ENCODE assay signal across 2 cellular contexts in genomic region chr5:88873447-88873846, GRCh38.
TF ChIP-seq lines count a peak whose summit lies in the region.

No MANE protein-coding gene starts in this region.

TF ChIP-seq in GM23338, 12 proteins besides CTCF, POLR2A, EP300 and RAD21 (continued from another document):
- TF ChIP-seq REST (IDR thresholded peaks at IDR 0.05; ENCODE audit: unreplicated experiment) (no peak), EZH2phosphoT487 (IDR thresholded peaks at IDR 0.05; ENCODE audit: unreplicated experiment) (no peak), EZH2 (IDR thresholded peaks at IDR 0.05; ENCODE audit: low read depth, unreplicated experiment) (no peak), CREB1 (CRISPR knock-in tag; IDR thresholded peaks at IDR 0.05; ENCODE audit: low read depth) (no peak), ETS1 (IDR thresholded peaks at IDR 0.05) (no peak), ZNF462 (CRISPR knock-in tag; IDR thresholded peaks at IDR 0.05) (no peak), POLR2AphosphoS5 (IDR thresholded peaks at IDR 0.05; ENCODE audit: low read depth) (no peak), STAT1 (IDR thresholded peaks at IDR 0.05; ENCODE audit: unreplicated experiment) (no peak), ZNF331 (CRISPR knock-in tag; IDR thresholded peaks at IDR 0.05; ENCODE audit: low read depth) (no peak), NANOG (IDR thresholded peaks at IDR 0.05; ENCODE audit: borderline replicate concordance) (no peak)

TF ChIP-seq in GM12878, 131 proteins besides CTCF, POLR2A, EP300 and RAD21 (continued from another document):
- TF ChIP-seq MEF2B (IDR thresholded peaks at IDR 0.05; ENCODE audit: partially characterized antibody, poor library complexity, severe bottlenecking), result no peak
- peak; percentile 84; the same call in 1 of the 2 replicates for TF ChIP-seq MLLT1 (IDR thresholded peaks at IDR 0.05)
- peak; percentile 59; the same call in 1 of the 2 replicates for TF ChIP-seq BCL11A (IDR thresholded peaks at IDR 0.05; ENCODE audit: low read depth, low read length)
- peak; percentile 40 for TF ChIP-seq JUNB (IDR thresholded peaks at IDR 0.05)
- TF ChIP-seq SMC3 (IDR thresholded peaks at IDR 0.05; ENCODE audit: borderline replicate concordance, low read length), result no peak
- TF ChIP-seq YY1 (IDR thresholded peaks at IDR 0.05; ENCODE audit: low read depth, low read length), result no peak
- no peak for TF ChIP-seq USF2 (IDR thresholded peaks at IDR 0.05; ENCODE audit: borderline replicate concordance, low read depth, low read length)
- TF ChIP-seq IRF4 (IDR thresholded peaks at IDR 0.05; ENCODE audit: low read depth, low read length), result peak; percentile 31; the same call in 1 of the 2 replicates
